ENCODE assay signal across 23 cellular contexts in genomic region chr7:5183155-5183554, GRCh38. TPM values are rescaled to one million over a fixed set of nuclear protein-coding genes. Genes with fewer than 3 reads are reported as not detected.
A peak's percentile ranks its signal among the peaks of the same experiment; 100 is the strongest.
DNase-seq lines count a peak whose midpoint lies in the region; ATAC-seq and TF ChIP-seq lines count a peak whose summit lies in the region.
"Had no signal": no experiment of that assay in that cellular context is flagged by ENCODE, and none has a peak within 500 bp of the region (broad histone marks: within the 10 kb centered on the region; RNA-seq: fewer than 3 reads in every experiment).

No MANE protein-coding gene starts in this region.

- DNase-seq in DMS79 (lab: John Stamatoyannopoulos, UW) (peak; percentile 48), NCI-H146 treated with DMSO at 0.1 percent for 48 hours (lab: John Stamatoyannopoulos, UW; ENCODE audit: unreplicated experiment) (peak; percentile 68), mucosa of descending colon (no peak), neuronal stem cell (ENCODE audit: low spot score) (no peak)
- DNase-seq in stimulated activated CD4-positive, alpha-beta T cell treated with anti-CD3 and anti-CD28 coated beads, Interleukin-4, amount 100 ng/mL, for 1 hour = no peak
- DNase-seq: activated CD8-positive, alpha-beta T cell treated with anti-CD3 and anti-CD28 coated beads for 36 hours; activated naive CD4-positive, alpha-beta T cell treated with anti-CD3 and anti-CD28 coated beads for 36 hours; activated T-cell treated with anti-CD3 and anti-CD28 coated beads, Interleukin-2, amount 50 U/mL, for 24 hours; aorta; effector CD8-positive, alpha-beta T cell; esophagus squamous epithelium; GOT3; KG1; left cardiac atrium; naive thymus-derived CD8-positive, alpha-beta T cell; NCI-H446; ovary; stimulated activated naive B cell treated with anti-CD40 and anti-IgM and Interleukin-4, amounts not matched to agents 10 μg/mL and 1 μg/mL and 100 μg/mL, for 72 hours had no signal

- TF ChIP-seq CTCF in VCaP (conservative IDR thresholded peaks at IDR 0.05) (no peak), mucosa of descending colon (IDR thresholded peaks at IDR 0.05) (no peak)

- no peak overlapping the region for H2BK12ac ChIP-seq in neuronal stem cell (ENCODE audit: low read length)

- no peak overlapping the region for H2BK15ac ChIP-seq in neuronal stem cell (ENCODE audit: low read length)

- H3K36me3 ChIP-seq in mucosa of descending colon (ENCODE audit: low read depth) (no peaks in the 10 kb centered on the region), neuronal stem cell (replicated peaks in 1 of 2; ENCODE audit: control insufficient read depth in 2 of 2, insufficient read depth in 2 of 2, low read length in 2 of 2) (no peaks in the 10 kb centered on the region)
- H3K36me3 ChIP-seq: esophagus squamous epithelium, ovary, thoracic aorta had no signal

- no peak overlapping the region for H3K18ac ChIP-seq in neuronal stem cell (ENCODE audit: low read length)

- ATAC-seq in mucosa of descending colon (peak; percentile 34), HG02884 (IDR thresholded peaks at IDR 0.05; ENCODE audit: unreplicated experiment) (no peak)
- ATAC-seq: activated CD4-positive, CD25-positive, alpha-beta regulatory T cell treated with anti-CD3 and anti-CD28 coated beads, Interleukin-2, amount 50 U/mL, for 24 hours; activated CD8-positive, alpha-beta T cell treated with anti-CD3 and anti-CD28 coated beads for 36 hours; left cardiac atrium; naive thymus-derived CD8-positive, alpha-beta T cell; sciatic nerve; stimulated activated naive B cell treated with anti-CD40 and anti-IgM and Interleukin-4, amounts not matched to agents 10 μg/mL and 1 μg/mL and 100 μg/mL, for 72 hours had no signal

- no peaks in the 10 kb centered on the region for H3K27me3 ChIP-seq in neuronal stem cell (ENCODE audit: control insufficient read depth in 3 of 3, insufficient read depth in 3 of 3, low read depth in 1 of 3, low read length in 3 of 3)
- H3K27me3 ChIP-seq: esophagus squamous epithelium, ovary had no signal

- H3K9ac ChIP-seq in neuronal stem cell (ENCODE audit: low read depth, low read length, poor library complexity) = no peak overlapping the region

- H2AK5ac ChIP-seq in neuronal stem cell (ENCODE audit: low read depth, low read length) = no peak overlapping the region

- no peak overlapping the region for H3K4me2 ChIP-seq in neuronal stem cell (ENCODE audit: insufficient read depth, low read length, poor library complexity, severe bottlenecking)

- intact Hi-C loops in mucosa of descending colon (cut with DNase I, micrococcal nuclease) = no loop called here

- no peaks in the 10 kb centered on the region for H3K9me3 ChIP-seq in mucosa of descending colon
- H3K9me3 ChIP-seq in neuronal stem cell (replicated peaks in 1 of 2; ENCODE audit: control insufficient read depth in 2 of 2, insufficient read depth in 1 of 2, low read depth in 1 of 2, low read length in 2 of 2) = peaks cover 0 to 3% of the 10 kb centered on the region in 2 donors
- H3K9me3 ChIP-seq: esophagus squamous epithelium, ovary, thoracic aorta had no signal

- no peak overlapping the region for H3K23ac ChIP-seq in neuronal stem cell (ENCODE audit: low read depth, low read length, poor library complexity)

- no peak overlapping the region for H4K8ac ChIP-seq in neuronal stem cell (ENCODE audit: low read depth, low read length)

- H3K79me1 ChIP-seq in neuronal stem cell (ENCODE audit: low read depth, low read length) = no peaks in the 10 kb centered on the region

- no peaks in the 10 kb centered on the region for H3K4me1 ChIP-seq in mucosa of descending colon (ENCODE audit: low read depth)
- no peaks in the 10 kb centered on the region for H3K4me1 ChIP-seq in neuronal stem cell (ENCODE audit: control insufficient read depth in 2 of 2, insufficient read depth in 1 of 2, low read depth in 1 of 2, low read length in 2 of 2)
- H3K4me1 ChIP-seq: esophagus squamous epithelium had no signal

- no peak overlapping the region for H2BK5ac ChIP-seq in neuronal stem cell (ENCODE audit: low read length)

- H3K27ac ChIP-seq in VCaP = peak overlapping the region; percentile 30
- H3K27ac ChIP-seq in neuronal stem cell (replicated peaks; ENCODE audit: low read length) = no peak overlapping the region
- H3K27ac ChIP-seq: esophagus squamous epithelium, ovary, thoracic aorta had no signal

- H3K14ac ChIP-seq in neuronal stem cell (ENCODE audit: low read length) = no peak overlapping the region

- no peak overlapping the region for H2AFZ ChIP-seq in neuronal stem cell (ENCODE audit: low read length)

- WGBS in neuronal stem cell (ENCODE audit: extremely low coverage in 2 of 2, insufficient read length in 2 of 2, insufficient replicate concordance in 1 of 2), 2 donors = no CpG with 5 or more reads among the region's 7 CpGs

- no peak overlapping the region for H4K91ac ChIP-seq in neuronal stem cell (ENCODE audit: low read depth, low read length, poor library complexity)

- H3K4me3 ChIP-seq in mucosa of descending colon (no peak overlapping the region), neuronal stem cell (ENCODE audit: low read length in 2 of 2) (no peak overlapping the region)
- H3K4me3 ChIP-seq: esophagus squamous epithelium, ovary, thoracic aorta had no signal

- no peak overlapping the region for H3K4ac ChIP-seq in neuronal stem cell (ENCODE audit: low read length)

- no peak overlapping the region for H2BK120ac ChIP-seq in neuronal stem cell (ENCODE audit: low read depth, low read length)

RNA-seq across cellular contexts. Expression of gene WIPI2, which starts 6.9 kb away (rescaled TPM):
- total RNA-seq in mucosa of descending colon = 10 to 100 TPM; 43.4 to 55.2 (median 54.6) TPM
- 94.0 TPM for polyA plus RNA-seq in neuronal stem cell (2013, experiment 1 of 2)
- polyA plus RNA-seq in neuronal stem cell (2013, experiment 2 of 2) = 102 TPM

Comparison
In these comparisons a context has a peak if more than half of its experiments do, and no peak if none do; other contexts are left out.
1. DNase-seq: peak in DMS79 (single experiment) and NCI-H146 treated with DMSO at 0.1 percent for 48 hours (single experiment); none in mucosa of descending colon (0 of 3), neuronal stem cell (single experiment) and stimulated activated CD4-positive, alpha-beta T cell treated with anti-CD3 and anti-CD28 coated beads, Interleukin-4, amount 100 ng/mL, for 1 hour (single experiment).